Comparison of ENCODE assay signal across 21 cellular contexts in genomic region chr17:56697190-56697589, GRCh38.
DNase-seq lines count a peak whose midpoint lies in the region; ATAC-seq and TF ChIP-seq lines count a peak whose summit lies in the region.
"Had no signal": no experiment of that assay in that cellular context is flagged by ENCODE, and none has a peak within 500 bp of the region (broad histone marks: within the 10 kb centered on the region; RNA-seq: fewer than 3 reads in every experiment).

No MANE protein-coding gene starts in this region.

- H3K36me3 ChIP-seq in ascending aorta, result no peaks in the 10 kb centered on the region
- H3K36me3 ChIP-seq in left lung, result no peaks in the 10 kb centered on the region
- H3K36me3 ChIP-seq: BLaER1 treated with 17β-estradiol and CSF1 and Interleukin-3, amounts not matched to agents 10 nM and 100 nM had no signal

- TF ChIP-seq CTCF in AG10803 (conservative IDR thresholded peaks at IDR 0.05; ENCODE audit: low read length) (no peak), ascending aorta (IDR thresholded peaks at IDR 0.05) (no peak), left lung (IDR thresholded peaks at IDR 0.05) (no peak)

- H3K9me3 ChIP-seq in ascending aorta, result no peaks in the 10 kb centered on the region
- H3K9me3 ChIP-seq in left lung, result no peaks in the 10 kb centered on the region
- H3K9me3 ChIP-seq: BLaER1 treated with 17β-estradiol and CSF1 and Interleukin-3, amounts not matched to agents 10 nM and 100 nM; SK-N-SH had no signal

- H3K27ac ChIP-seq in ascending aorta (peak overlapping the region; percentile 17 to 27), left lung (no peak overlapping the region)
- H3K27ac ChIP-seq: BLaER1 treated with 17β-estradiol and CSF1 and Interleukin-3, amounts not matched to agents 10 nM and 100 nM; HL-60 had no signal

- ATAC-seq in left lung, result peak; percentile 20
- ATAC-seq in GM19035 (IDR thresholded peaks at IDR 0.05; ENCODE audit: unreplicated experiment), result no peak

- intact Hi-C loops in ascending aorta (cut with DNase I), result no loop called here
- intact Hi-C loops in left lung (cut with DNase I), result no loop called here

- H3K4me1 ChIP-seq in ascending aorta, result peaks cover 0 to 6% of the 10 kb centered on the region in 2 donors
- H3K4me1 ChIP-seq in left lung, result peaks cover 8 to 10% of the 10 kb centered on the region in 2 donors

- H3K4me3 ChIP-seq in AG10803 (ENCODE audit: low read length), result no peak overlapping the region
- H3K4me3 ChIP-seq in ascending aorta, result no peak overlapping the region
- H3K4me3 ChIP-seq in left lung, result no peak overlapping the region
- H3K4me3 ChIP-seq: BLaER1 treated with 17β-estradiol and CSF1 and Interleukin-3, amounts not matched to agents 10 nM and 100 nM had no signal

- peak; percentile 46 for DNase-seq in AG10803 (ENCODE audit: low read depth)
- DNase-seq in NCI-H1694 treated with DMSO at 0.1 percent for 48 hours (lab: John Stamatoyannopoulos, UW), result peak; percentile 21
- no peak for DNase-seq in ascending aorta (ENCODE audit: low spot score in 2 of 2)
- no peak for DNase-seq in left lung
- DNase-seq in anterior cingulate cortex (lab: John Stamatoyannopoulos, UW), result no peak
- DNase-seq in stimulated activated CD4-positive, alpha-beta T cell treated with anti-CD3 and anti-CD28 coated beads, Interleukin-4, amount 100 ng/mL, for 4 hours, result no peak
- no peak for DNase-seq in NCI-H2227 treated with DMSO at 0.1 percent for 48 hours (lab: John Stamatoyannopoulos, UW)
- DNase-seq: AML-193; CD4-positive, alpha-beta memory T cell; COR-L47; DMS79 treated with DMSO at 0.1 percent for 48 hours; GF-D8; NCI-H1092; NCI-H1417 treated with DMSO at 0.1 percent for 48 hours; NCI-H187 treated with DMSO at 0.1 percent for 48 hours; NCI-H69; SK-N-SH; SW 1271 had no signal

- H3K27me3 ChIP-seq in ascending aorta (no peaks in the 10 kb centered on the region), left lung (no peaks in the 10 kb centered on the region)
- H3K27me3 ChIP-seq: BLaER1 treated with 17β-estradiol and CSF1 and Interleukin-3, amounts not matched to agents 10 nM and 100 nM had no signal

Comparison
In these comparisons a context has a peak if more than half of its experiments do, and no peak if none do; other contexts are left out.
1. DNase-seq: peak in AG10803 (single experiment) and NCI-H1694 treated with DMSO at 0.1 percent for 48 hours (single experiment); none in ascending aorta (0 of 2), left lung (0 of 2), anterior cingulate cortex (0 of 58), stimulated activated CD4-positive, alpha-beta T cell treated with anti-CD3 and anti-CD28 coated beads, Interleukin-4, amount 100 ng/mL, for 4 hours (0 of 2) and NCI-H2227 treated with DMSO at 0.1 percent for 48 hours (single experiment).
2. H3K27ac ChIP-seq: peak in ascending aorta (2 of 2); none in left lung (0 of 2).